7 cellular contexts compared by ENCODE assay signal in the genomic region with DNA sequence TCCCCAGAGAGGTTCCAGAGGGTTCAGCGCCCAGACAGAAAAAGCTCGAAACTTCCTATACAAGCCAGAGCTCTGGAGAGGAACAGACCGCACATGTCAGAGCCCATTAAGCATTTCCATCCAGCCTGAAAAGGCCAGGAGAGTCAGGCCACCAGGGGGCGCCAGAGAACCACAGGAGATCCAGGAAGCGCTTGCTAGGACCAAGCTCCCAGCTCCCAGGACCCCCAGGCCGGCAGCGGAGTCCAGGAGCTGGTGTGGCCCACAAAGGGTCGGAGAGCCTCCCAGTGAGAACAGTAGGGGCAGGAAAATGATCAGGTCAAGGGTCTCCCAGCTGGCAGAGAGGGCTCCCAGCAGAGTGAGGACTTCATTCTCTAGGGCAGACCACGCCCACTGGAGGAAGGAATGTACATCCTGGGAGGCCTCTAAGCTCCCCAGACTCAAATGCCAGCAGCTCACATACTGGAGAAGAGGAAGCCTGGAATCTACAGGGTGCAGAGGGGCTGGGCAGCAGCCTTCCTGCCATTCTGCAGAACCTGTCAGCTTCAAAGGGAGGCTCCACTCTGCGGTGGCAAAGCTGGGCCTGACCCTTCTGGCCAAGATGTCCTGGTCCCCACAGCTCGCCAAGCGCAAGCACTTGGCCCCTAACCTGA. TPM values are rescaled to one million over a fixed set of nuclear protein-coding genes. Genes with fewer than 3 reads are reported as not detected.
A peak's percentile ranks its signal among the peaks of the same experiment; 100 is the strongest.
DNase-seq lines count a peak whose midpoint lies in the region; ATAC-seq and TF ChIP-seq lines count a peak whose summit lies in the region.

No MANE protein-coding gene starts in this region.

- WGBS in prostate gland: 27% methylated on average over 12 of the region's 12 CpGs
- WGBS in upper lobe of left lung, 2 donors: 28% methylated on average over 12 of the region's 12 CpGs; no CpG with 5 or more reads in 1 of the 2 donors

- peak; percentile 84 for ATAC-seq in activated naive CD8-positive, alpha-beta T cell treated with anti-CD3 and anti-CD28 coated beads, Interleukin-2, amount 50 U/mL, for 24 hours
- ATAC-seq in upper lobe of left lung (ENCODE audit: low FRiP score in 2 of 2): peak; percentile 88 to 91

- H3K27me3 Mint-ChIP-seq in activated naive CD8-positive, alpha-beta T cell treated with anti-CD3 and anti-CD28 coated beads, Interleukin-2, amount 50 U/mL, for 24 hours: peaks cover 2% of the 10 kb centered on the region

- peak overlapping the region; percentile 55 for H3K27ac Mint-ChIP-seq in activated naive CD8-positive, alpha-beta T cell treated with anti-CD3 and anti-CD28 coated beads, Interleukin-2, amount 50 U/mL, for 24 hours

- peaks cover 3% of the 10 kb centered on the region for H3K36me3 Mint-ChIP-seq in activated naive CD8-positive, alpha-beta T cell treated with anti-CD3 and anti-CD28 coated beads, Interleukin-2, amount 50 U/mL, for 24 hours (ENCODE audit: low read depth)

- no peak for TF ChIP-seq EP300 in upper lobe of left lung (IDR thresholded peaks at IDR 0.05)

- in situ Hi-C loops in GM13977 (cut with MboI; ENCODE audit: low pct_unique_long_range_greater_than_20kb, low sequenced_read_pairs, unreplicated experiment): loop anchor here (10.0 kb wide), 2 partner anchors 88 to 248 kb away; a partner anchor contains a TSS

- no peak overlapping the region for H3K4me3 Mint-ChIP-seq in activated naive CD8-positive, alpha-beta T cell treated with anti-CD3 and anti-CD28 coated beads, Interleukin-2, amount 50 U/mL, for 24 hours

- H3K36me3 ChIP-seq in left ventricle myocardium inferior (peaks cover 9% of the 10 kb centered on the region), prostate gland (no peaks in the 10 kb centered on the region), upper lobe of left lung (peaks cover 0 to 10% (median 7%) of the 10 kb centered on the region in 4 donors)

- H3K27ac ChIP-seq in left ventricle myocardium inferior (replicated peaks): peak overlapping the region; percentile 73
- H3K27ac ChIP-seq in prostate gland: peak overlapping the region; percentile 15 to 47
- H3K27ac ChIP-seq in upper lobe of left lung: peak overlapping the region in 3 of 4 donors; percentile 15 to 70 (median 47)

- H3K4me3 ChIP-seq in left ventricle myocardium inferior (peak overlapping the region; percentile 54), prostate gland (no peak overlapping the region), upper lobe of left lung (peak overlapping the region in 3 of 4 donors; percentile 14 to 36 (median 35))

- H3K4me1 ChIP-seq in left ventricle myocardium inferior: peaks cover 23% of the 10 kb centered on the region
- H3K4me1 ChIP-seq in prostate gland (replicated peaks): no peaks in the 10 kb centered on the region
- H3K4me1 ChIP-seq in upper lobe of left lung: peaks cover 14 to 19% (median 18%) of the 10 kb centered on the region in 4 donors

- H3K27me3 ChIP-seq in left ventricle myocardium inferior (ENCODE audit: low read depth) (no peaks in the 10 kb centered on the region), prostate gland (replicated peaks; ENCODE audit: insufficient read depth) (no peaks in the 10 kb centered on the region), upper lobe of left lung (no peaks in the 10 kb centered on the region)

- H3K4me1 Mint-ChIP-seq in activated naive CD8-positive, alpha-beta T cell treated with anti-CD3 and anti-CD28 coated beads, Interleukin-2, amount 50 U/mL, for 24 hours: peaks cover 12% of the 10 kb centered on the region

- TF ChIP-seq CTCF in GM13977 (IDR thresholded peaks at IDR 0.05; ENCODE audit: extremely low read depth, insufficient read depth, missing control alignments): peak; percentile 97
- peak; percentile 99 for TF ChIP-seq CTCF in left ventricle myocardium inferior (IDR thresholded peaks at IDR 0.05; ENCODE audit: borderline replicate concordance)
- peak; percentile 90 to 97 (median 96) for TF ChIP-seq CTCF in prostate gland (IDR thresholded peaks at IDR 0.05)
- peak; percentile 88 to 98 (median 94) for TF ChIP-seq CTCF in upper lobe of left lung (IDR thresholded peaks at IDR 0.05)

- H3K9me3 Mint-ChIP-seq in activated naive CD8-positive, alpha-beta T cell treated with anti-CD3 and anti-CD28 coated beads, Interleukin-2, amount 50 U/mL, for 24 hours: no peaks in the 10 kb centered on the region

- no peaks in the 10 kb centered on the region for H3K9me3 ChIP-seq in left ventricle myocardium inferior (replicated peaks)
- no peaks in the 10 kb centered on the region for H3K9me3 ChIP-seq in prostate gland
- no peaks in the 10 kb centered on the region for H3K9me3 ChIP-seq in upper lobe of left lung

- TF ChIP-seq POLR2A in prostate gland (IDR thresholded peaks at IDR 0.05): no peak
- no peak for TF ChIP-seq POLR2A in upper lobe of left lung (IDR thresholded peaks at IDR 0.05)

- peak; percentile 87 for DNase-seq in GM13977 (ENCODE audit: low spot score)
- peak; percentile 83 for DNase-seq in NCI-H1436 (lab: John Stamatoyannopoulos, UW)
- DNase-seq in T follicular helper cell (ENCODE audit: low read depth): peak; percentile 82
- DNase-seq in activated naive CD8-positive, alpha-beta T cell treated with anti-CD3 and anti-CD28 coated beads, Interleukin-2, amount 50 U/mL, for 24 hours: peak; percentile 97
- DNase-seq in left ventricle myocardium inferior: peak; percentile 93
- DNase-seq in prostate gland (ENCODE audit: low spot score): peak; percentile 80
- DNase-seq in upper lobe of left lung: peak; percentile 86 to 91

- intact Hi-C loops in left ventricle myocardium inferior (cut with micrococcal nuclease) (loop anchor here (5.0 kb wide), 1 partner anchor 245 kb away; no protein-coding TSS in a partner anchor), prostate gland (cut with DNase I) (loop anchor here (1.0 to 10.0 kb wide), 2 partner anchors 128 to 244 kb away; no protein-coding TSS in a partner anchor)

RNA-seq across cellular contexts. Expression of a gene that starts 2.1 kb away (rescaled TPM):
- total RNA-seq in left ventricle myocardium inferior (0.74 TPM), prostate gland (1 to 10 TPM in 1 of 2 donors, not detected in 1; 7.4 TPM), upper lobe of left lung (10 to 100 TPM in 2 of 6 donors, 1 to 10 TPM in 3, under 1 TPM in 1; 0.89 to 20.7 (median 5.7) TPM)

RNA-seq across cellular contexts. Expression of a gene that starts 8.6 kb away (rescaled TPM):
- total RNA-seq in left ventricle myocardium inferior: 197 TPM
- total RNA-seq in prostate gland: 100 to 1,000 TPM; 150 to 161 TPM
- total RNA-seq in upper lobe of left lung: 100 to 1,000 TPM in 3 of 6 donors, 10 to 100 TPM in 3; 40.9 to 124 (median 92.0) TPM

Comparison
In these comparisons a context has a peak if more than half of its experiments do, and no peak if none do; other contexts are left out.
1. H3K4me3 ChIP-seq: peak in left ventricle myocardium inferior (single experiment) and upper lobe of left lung (3 of 4); none in prostate gland (0 of 2).
2. Peak in every context shown above with its lines, with median percentiles within 50 percentile points of each other: DNase-seq, CTCF ChIP-seq and H3K27ac ChIP-seq.